In the genomic region with DNA sequence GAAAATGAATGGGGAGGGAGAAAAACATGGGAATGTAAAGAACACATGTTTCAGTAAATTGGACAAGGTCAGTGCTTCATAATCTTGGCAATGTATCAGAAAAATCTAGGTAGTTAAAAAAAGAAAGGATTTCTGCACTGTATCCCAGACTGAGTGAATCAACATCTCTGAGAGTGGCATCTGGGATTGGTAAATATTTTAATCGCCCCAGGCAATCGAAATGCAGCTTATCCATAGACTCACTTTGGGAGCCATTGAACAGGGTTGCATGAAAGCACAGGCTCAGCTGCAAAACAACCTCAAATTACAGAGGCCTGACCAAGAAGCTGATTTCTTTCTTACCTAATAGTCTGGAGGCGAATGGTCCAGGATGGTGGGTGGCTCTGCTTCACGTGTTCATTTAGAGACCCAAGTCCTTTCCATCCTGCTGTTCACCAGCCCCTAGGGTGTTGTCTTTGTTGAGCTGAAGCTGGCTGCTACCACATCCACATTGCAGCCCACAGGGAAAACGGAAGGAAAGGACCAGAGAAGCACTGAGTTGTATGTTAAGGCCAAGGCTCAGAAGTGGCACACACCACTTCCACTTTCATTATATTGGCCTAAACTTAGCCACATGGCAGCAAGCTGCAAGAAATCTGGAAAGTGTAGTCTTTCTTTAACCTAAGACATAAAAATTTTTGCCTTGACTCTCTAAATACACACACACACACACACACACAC, we compare ENCODE assay signal across 9 cellular contexts. TPM values are rescaled to one million over a fixed set of nuclear protein-coding genes. Genes with fewer than 3 reads are reported as not detected.
DNase-seq lines count a peak whose midpoint lies in the region; ATAC-seq and TF ChIP-seq lines count a peak whose summit lies in the region.
"Had no signal": no experiment of that assay in that cellular context is flagged by ENCODE, and none has a peak within 500 bp of the region (broad histone marks: within the 10 kb centered on the region; RNA-seq: fewer than 3 reads in every experiment).

No MANE protein-coding gene starts in this region.

- H3K4me1 ChIP-seq in effector memory CD4-positive, alpha-beta T cell (ENCODE audit: control insufficient read depth, insufficient read depth, low read length, poor library complexity, severe bottlenecking) = no peaks in the 10 kb centered on the region
- H3K4me1 ChIP-seq in spleen = peaks cover 0 to 7% (median 0%) of the 10 kb centered on the region in 6 donors

- peaks cover 2% of the 10 kb centered on the region for H3K27me3 ChIP-seq in effector memory CD4-positive, alpha-beta T cell (replicated peaks; ENCODE audit: control insufficient read depth, insufficient read depth, low read length, poor library complexity, severe bottlenecking)
- H3K27me3 ChIP-seq in spleen (replicated peaks in 1 of 7) = peaks cover 0 to 6% (median 0%) of the 10 kb centered on the region in 7 donors

- POLR2A ChIA-PET in GM10248 (lab: Yijun Ruan, JAX) = no interaction called here

- H3K4me3 ChIP-seq in epithelial cell of esophagus (ENCODE audit: low read length) (no peak overlapping the region), spleen (no peak overlapping the region)
- no peak overlapping the region for H3K4me3 ChIP-seq in effector memory CD4-positive, alpha-beta T cell (ENCODE audit: insufficient read depth, low read depth, low read length, poor library complexity, severe bottlenecking)

- no peaks in the 10 kb centered on the region for H3K9me3 ChIP-seq in effector memory CD4-positive, alpha-beta T cell (ENCODE audit: control insufficient read depth, low read length)
- no peaks in the 10 kb centered on the region for H3K9me3 ChIP-seq in spleen

- in situ Hi-C loops in GM13977 (cut with MboI; ENCODE audit: low pct_unique_long_range_greater_than_20kb, low sequenced_read_pairs, unreplicated experiment) = no loop called here

- CTCF ChIA-PET in GM10248 (lab: Yijun Ruan, JAX) = interaction anchor here (0.7 to 1.9 kb wide), 9 partner anchors 11 to 209 kb away, joined by 3 to 6 read pairs (median 4); no protein-coding TSS in a partner anchor

- TF ChIP-seq CTCF in GM10248 (IDR thresholded peaks at IDR 0.05; ENCODE audit: control extremely low read depth, extremely low read depth, low read depth, missing control alignments) (no peak), epithelial cell of esophagus (IDR thresholded peaks at IDR 0.05; ENCODE audit: insufficient read depth, low read depth, low read length, missing control alignments) (no peak), GM13977 (IDR thresholded peaks at IDR 0.05; ENCODE audit: extremely low read depth, insufficient read depth, missing control alignments) (no peak), spleen (IDR thresholded peaks at IDR 0.05 in 8 of 11, conservative IDR thresholded peaks at IDR 0.05 in 3 of 11) (no peak)

- DNase-seq in GM10248 (ENCODE audit: extremely low spot score) = peak; percentile 29
- DNase-seq in epithelial cell of esophagus (ENCODE audit: low read depth) = peak; percentile 46
- DNase-seq in effector memory CD4-positive, alpha-beta T cell = no peak
- DNase-seq in GM13977 (ENCODE audit: low spot score) = no peak
- DNase-seq in stimulated activated naive CD4-positive, alpha-beta T cell (lab: John Stamatoyannopoulos, UW) = no peak
- no peak for DNase-seq in spleen
- DNase-seq: DMS 273 treated with DMSO at 0.1 percent for 48 hours had no signal

- H3K27ac ChIP-seq in effector memory CD4-positive, alpha-beta T cell (ENCODE audit: insufficient read depth, low read length, poor library complexity, severe bottlenecking) = no peak overlapping the region
- no peak overlapping the region for H3K27ac ChIP-seq in spleen

- no peaks in the 10 kb centered on the region for H3K36me3 ChIP-seq in effector memory CD4-positive, alpha-beta T cell (ENCODE audit: control insufficient read depth, insufficient read depth, low read length)
- no peaks in the 10 kb centered on the region for H3K36me3 ChIP-seq in spleen

- TF ChIP-seq POLR2A in spleen (IDR thresholded peaks at IDR 0.05) = no peak

- ATAC-seq in GM21360 (IDR thresholded peaks at IDR 0.05; ENCODE audit: unreplicated experiment) = peak; percentile 55
- peak; percentile 68 for ATAC-seq in HG03378 (IDR thresholded peaks at IDR 0.05; ENCODE audit: unreplicated experiment)

- intact Hi-C loops in spleen (cut with DNase I; ENCODE audit: low total_unique reads) = no loop called here

- 52 to 73% (median 67%) methylated on average over 5 of the region's 5 CpGs for WGBS in spleen, 5 donors

RNA-seq across cellular contexts. Expression of gene MOGAT1, which starts 59.0 kb away (rescaled TPM):
- total RNA-seq in spleen = not detected
- polyA plus RNA-seq in spleen = under 1 TPM in 1 of 3 donors, not detected in 2; 0.06 TPM

Comparison
In these comparisons a context has a peak if more than half of its experiments do, and no peak if none do; other contexts are left out.
1. DNase-seq: peak in GM10248 (single experiment) and epithelial cell of esophagus (single experiment); none in effector memory CD4-positive, alpha-beta T cell (0 of 3), GM13977 (single experiment), stimulated activated naive CD4-positive, alpha-beta T cell (0 of 6) and spleen (single experiment).